In the genomic region with DNA sequence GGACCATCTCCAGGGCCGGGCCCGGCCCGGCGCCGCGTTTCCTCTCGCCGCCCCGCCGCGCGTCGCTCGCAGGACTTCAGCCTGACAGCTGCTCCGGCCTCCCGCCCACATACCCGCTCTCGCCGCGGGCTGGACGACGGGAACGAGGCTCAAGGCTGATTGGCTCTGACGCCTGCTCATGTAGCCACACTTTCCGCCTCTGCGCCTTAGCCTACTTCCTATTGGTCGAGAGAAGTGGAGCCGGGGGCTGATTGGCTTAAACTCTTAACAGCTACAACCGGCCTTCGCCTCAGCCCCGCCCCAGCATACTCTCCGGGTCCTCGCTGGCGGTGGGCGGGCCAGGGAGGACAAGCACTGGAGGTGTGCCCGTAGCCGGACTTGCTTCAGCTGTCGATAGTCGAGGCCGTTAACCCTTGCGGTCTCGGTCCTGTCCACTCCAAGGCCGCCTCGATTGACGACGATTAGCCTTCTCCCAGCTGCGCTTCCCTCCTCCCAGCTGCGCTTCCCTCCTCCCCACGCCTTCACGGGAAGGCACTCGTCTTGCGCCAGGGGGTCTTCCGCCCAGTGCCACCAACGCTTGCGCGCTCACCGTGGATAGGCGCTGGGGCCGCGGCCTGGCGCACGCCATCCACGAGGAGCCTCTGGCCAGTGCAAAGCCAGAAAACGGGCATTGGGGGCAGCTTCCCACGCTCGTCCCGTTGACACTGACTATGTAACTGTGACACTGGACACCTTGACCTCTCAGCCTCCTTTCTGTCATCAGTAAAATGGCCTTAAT, we compare ENCODE assay signal across 8 cellular contexts. TPM values are rescaled to one million over a fixed set of nuclear protein-coding genes. Genes with fewer than 3 reads are reported as not detected.
DNase-seq lines count a peak whose midpoint lies in the region; ATAC-seq and TF ChIP-seq lines count a peak whose summit lies in the region.

A gene (minus strand): TSS at position 86 of the 778 bp plus-strand sequence. CDS start 79 bp downstream, at position 7.

- H3K27ac ChIP-seq in DND-41 (ENCODE audit: low read length) = peak within 1 kb of the TSS; percentile 87
- H3K27ac ChIP-seq in GM23248 = peak within 1 kb of the TSS; percentile 81

- H3K9ac ChIP-seq in DND-41 (ENCODE audit: low read depth, low read length) (peak within 1 kb of the TSS; percentile 93), GM23248 (peak within 1 kb of the TSS; percentile 92)

- no peaks in the 10 kb centered on the region for H3K27me3 Mint-ChIP-seq in naive B cell
- no peaks in the 10 kb centered on the region for H3K27me3 Mint-ChIP-seq in stimulated activated memory B cell treated with anti-CD40 and anti-IgM and Interleukin-4, amounts not matched to agents 10 μg/mL and 1 μg/mL and 100 μg/mL, for 72 hours

- H3K4me3 Mint-ChIP-seq in naive B cell = peak within 1 kb of the TSS; percentile 91 to 100 (median 98)
- peak within 1 kb of the TSS; percentile 97 for H3K4me3 Mint-ChIP-seq in stimulated activated memory B cell treated with anti-CD40 and anti-IgM and Interleukin-4, amounts not matched to agents 10 μg/mL and 1 μg/mL and 100 μg/mL, for 72 hours

- H3K36me3 Mint-ChIP-seq in naive B cell = no peaks in the 10 kb centered on the region
- H3K36me3 Mint-ChIP-seq in stimulated activated memory B cell treated with anti-CD40 and anti-IgM and Interleukin-4, amounts not matched to agents 10 μg/mL and 1 μg/mL and 100 μg/mL, for 72 hours = peaks cover 17% of the 10 kb centered on the region

- peak within 1 kb of the TSS; percentile 91 to 97 (median 97) for H3K27ac Mint-ChIP-seq in naive B cell
- H3K27ac Mint-ChIP-seq in stimulated activated memory B cell treated with anti-CD40 and anti-IgM and Interleukin-4, amounts not matched to agents 10 μg/mL and 1 μg/mL and 100 μg/mL, for 72 hours = peak within 1 kb of the TSS; percentile 95

- in situ Hi-C loops in GM23248 (cut with MboI) = no loop called here

- peak within 1 kb of the TSS; percentile 87 for H2AFZ ChIP-seq in DND-41 (ENCODE audit: low read depth, low read length)
- H2AFZ ChIP-seq in GM23248 = peak within 1 kb of the TSS; percentile 91

- H3K4me2 ChIP-seq in DND-41 (ENCODE audit: insufficient read depth, low read length) (peak within 1 kb of the TSS; percentile 85), GM23248 (ENCODE audit: unreplicated experiment) (peak within 1 kb of the TSS; percentile 95)

- H3K4me1 ChIP-seq in DND-41 (ENCODE audit: insufficient read depth, low read length) = peaks cover 43% of the 10 kb centered on the region
- H3K4me1 ChIP-seq in GM23248 (ENCODE audit: insufficient read depth) = peaks cover 12% of the 10 kb centered on the region

- H3K9me3 ChIP-seq in DND-41 (ENCODE audit: insufficient read depth, low read length, severe bottlenecking) (no peaks in the 10 kb centered on the region), GM23248 (ENCODE audit: low read depth) (no peaks in the 10 kb centered on the region)

- peaks cover 36 to 52% (median 37%) of the 10 kb centered on the region in 3 donors for H3K4me1 Mint-ChIP-seq in naive B cell
- peaks cover 35% of the 10 kb centered on the region for H3K4me1 Mint-ChIP-seq in stimulated activated memory B cell treated with anti-CD40 and anti-IgM and Interleukin-4, amounts not matched to agents 10 μg/mL and 1 μg/mL and 100 μg/mL, for 72 hours

- TF ChIP-seq CTCF in DND-41 (IDR thresholded peaks at IDR 0.05; ENCODE audit: borderline replicate concordance, extremely low read depth, low read length, poor library complexity, severe bottlenecking) = no peak

- ATAC-seq in DND-41 (ENCODE audit: insufficient read depth, low read depth) = peak; percentile 88
- peak; percentile 80 for ATAC-seq in naive B cell (ENCODE audit: low read depth in 2 of 2)
- ATAC-seq in stimulated activated memory B cell treated with anti-CD40 and anti-IgM and Interleukin-4, amounts not matched to agents 10 μg/mL and 1 μg/mL and 100 μg/mL, for 72 hours = peak; percentile 97

- peaks cover 11% of the 10 kb centered on the region for H3F3A ChIP-seq in GM23248 (ENCODE audit: insufficient read depth)

- peaks cover 47% of the 10 kb centered on the region for H3K36me3 ChIP-seq in DND-41 (ENCODE audit: insufficient read depth, low read length)
- H3K36me3 ChIP-seq in GM23248 (ENCODE audit: low read depth) = no peaks in the 10 kb centered on the region

- DNase-seq in DND-41 = peak; percentile 96
- DNase-seq in GM23248 = peak; percentile 100
- peak; percentile 98 to 99 for DNase-seq in Kasumi-1 (lab: John Stamatoyannopoulos, UW)
- DNase-seq in RPMI7951 (ENCODE audit: low read depth) = peak; percentile 100
- DNase-seq in activated T-helper 1 cell treated with anti-CD3 and anti-CD28 coated beads, Interleukin-2, amount 50 U/mL, for 16 hours (ENCODE audit: low read depth in 1 of 2, low spot score in 1 of 2) = peak; percentile 81 to 89
- peak; percentile 100 for DNase-seq in fibroblast of gingiva (ENCODE audit: low read depth)
- peak; percentile 97 for DNase-seq in naive B cell

- H3K27me3 ChIP-seq in DND-41 (ENCODE audit: insufficient read depth, low read length, poor library complexity) (no peaks in the 10 kb centered on the region), GM23248 (replicated peaks; ENCODE audit: insufficient read depth) (no peaks in the 10 kb centered on the region)

- peaks cover 33% of the 10 kb centered on the region for H4K20me1 ChIP-seq in DND-41 (ENCODE audit: insufficient read depth, low read length)
- H4K20me1 ChIP-seq in GM23248 (ENCODE audit: insufficient read depth) = peaks cover 13% of the 10 kb centered on the region; the same call in 1 of the 2 replicates

- WGBS in GM23248 (ENCODE audit: low coverage in 1 of 2, low lambda C conversion rate in 2 of 2, missing lambda C conversion rate in 2 of 2), 2 experiments = 1 to 2% methylated on average over 51 to 64 of the region's 67 CpGs

- no peaks in the 10 kb centered on the region for H3K9me2 ChIP-seq in GM23248 (ENCODE audit: insufficient read depth)

- H3K4me3 ChIP-seq in DND-41 (ENCODE audit: low read depth in 1 of 2, low read length in 2 of 2) (peak within 1 kb of the TSS; percentile 63 to 71), GM23248 (peak within 1 kb of the TSS; percentile 95)

- H3K79me2 ChIP-seq in DND-41 (ENCODE audit: insufficient read depth, low read length) = peaks cover 54% of the 10 kb centered on the region
- peaks cover 47% of the 10 kb centered on the region for H3K79me2 ChIP-seq in GM23248 (ENCODE audit: insufficient read depth)

- no peaks in the 10 kb centered on the region for H3K9me3 Mint-ChIP-seq in naive B cell
- no peaks in the 10 kb centered on the region for H3K9me3 Mint-ChIP-seq in stimulated activated memory B cell treated with anti-CD40 and anti-IgM and Interleukin-4, amounts not matched to agents 10 μg/mL and 1 μg/mL and 100 μg/mL, for 72 hours

RNA-seq across cellular contexts. Expression of the gene that starts here (rescaled TPM):
- 40.7 and 44.3 TPM in 2 replicates for total RNA-seq in GM23248 (2014; rRNA removed; shearing (Covaris generic))
- polyA plus RNA-seq in GM23248 (2016; fragmentation: Nextera tagmentation; extraction: Ambion mirVana) (46.7 and 47.8 TPM in 2 replicates), naive B cell (ENCODE audit: low read depth in 6 of 6) (10 to 100 TPM in 5 of 6 donors, 1 to 10 TPM in 1; 9.5 to 19.1 (median 10.6) TPM)
- total RNA-seq in RPMI7951 (2014; rRNA removed; shearing (Covaris generic)) = 43.6 and 52.7 TPM in 2 replicates

Comparison
In these comparisons a context has a peak if more than half of its experiments do, and no peak if none do; other contexts are left out.
1. Peak in every context shown above with its lines: DNase-seq, ATAC-seq, H3K4me3 ChIP-seq and H3K27ac ChIP-seq.